ENCODE assay signal across 1 cellular context in the genomic region with DNA sequence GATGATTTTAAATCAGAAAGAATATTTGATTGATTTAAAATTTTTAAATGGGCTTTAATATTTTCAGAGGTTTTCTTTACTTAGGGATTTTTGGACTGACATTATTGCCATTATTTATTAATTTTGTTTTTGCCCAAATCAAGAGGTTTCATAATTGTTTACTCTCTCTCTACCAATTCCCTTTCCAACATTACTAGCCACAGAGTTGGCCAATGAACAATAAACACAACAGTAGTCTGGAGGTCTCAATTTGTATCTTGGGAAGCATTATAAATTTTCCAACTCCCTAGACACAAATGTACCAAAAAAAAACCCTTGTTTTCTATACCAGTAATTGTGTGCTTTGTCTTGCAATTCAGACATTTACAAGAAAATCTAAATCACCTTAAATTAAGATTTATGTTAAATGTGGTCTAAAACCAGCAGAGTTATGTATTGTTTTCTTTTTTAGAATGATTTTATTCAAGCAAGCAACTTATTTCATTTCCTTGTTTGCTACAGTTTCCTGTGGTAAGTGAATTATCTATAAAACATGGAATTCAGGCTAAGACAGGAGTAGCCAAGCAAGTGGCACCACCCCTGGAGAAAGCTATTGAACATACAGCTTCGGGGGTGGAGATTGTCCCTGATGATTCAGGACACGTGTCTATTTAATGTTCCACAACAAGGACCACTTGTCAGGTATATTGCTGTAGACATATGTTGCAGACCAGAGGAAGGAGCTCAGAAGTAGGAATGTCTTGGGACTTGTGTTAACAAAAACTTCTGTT.
TF ChIP-seq lines count a peak whose summit lies in the region.

No MANE protein-coding gene starts in this region.

TF ChIP-seq in GM23338, 12 proteins besides CTCF, POLR2A, EP300 and RAD21:
- TF ChIP-seq EZH2phosphoT487 (IDR thresholded peaks at IDR 0.05; ENCODE audit: unreplicated experiment) (no peak), CREB1 (CRISPR knock-in tag; IDR thresholded peaks at IDR 0.05; ENCODE audit: low read depth) (no peak), STAT1 (IDR thresholded peaks at IDR 0.05; ENCODE audit: unreplicated experiment) (no peak)
- TF ChIP-seq, protein P1, sequence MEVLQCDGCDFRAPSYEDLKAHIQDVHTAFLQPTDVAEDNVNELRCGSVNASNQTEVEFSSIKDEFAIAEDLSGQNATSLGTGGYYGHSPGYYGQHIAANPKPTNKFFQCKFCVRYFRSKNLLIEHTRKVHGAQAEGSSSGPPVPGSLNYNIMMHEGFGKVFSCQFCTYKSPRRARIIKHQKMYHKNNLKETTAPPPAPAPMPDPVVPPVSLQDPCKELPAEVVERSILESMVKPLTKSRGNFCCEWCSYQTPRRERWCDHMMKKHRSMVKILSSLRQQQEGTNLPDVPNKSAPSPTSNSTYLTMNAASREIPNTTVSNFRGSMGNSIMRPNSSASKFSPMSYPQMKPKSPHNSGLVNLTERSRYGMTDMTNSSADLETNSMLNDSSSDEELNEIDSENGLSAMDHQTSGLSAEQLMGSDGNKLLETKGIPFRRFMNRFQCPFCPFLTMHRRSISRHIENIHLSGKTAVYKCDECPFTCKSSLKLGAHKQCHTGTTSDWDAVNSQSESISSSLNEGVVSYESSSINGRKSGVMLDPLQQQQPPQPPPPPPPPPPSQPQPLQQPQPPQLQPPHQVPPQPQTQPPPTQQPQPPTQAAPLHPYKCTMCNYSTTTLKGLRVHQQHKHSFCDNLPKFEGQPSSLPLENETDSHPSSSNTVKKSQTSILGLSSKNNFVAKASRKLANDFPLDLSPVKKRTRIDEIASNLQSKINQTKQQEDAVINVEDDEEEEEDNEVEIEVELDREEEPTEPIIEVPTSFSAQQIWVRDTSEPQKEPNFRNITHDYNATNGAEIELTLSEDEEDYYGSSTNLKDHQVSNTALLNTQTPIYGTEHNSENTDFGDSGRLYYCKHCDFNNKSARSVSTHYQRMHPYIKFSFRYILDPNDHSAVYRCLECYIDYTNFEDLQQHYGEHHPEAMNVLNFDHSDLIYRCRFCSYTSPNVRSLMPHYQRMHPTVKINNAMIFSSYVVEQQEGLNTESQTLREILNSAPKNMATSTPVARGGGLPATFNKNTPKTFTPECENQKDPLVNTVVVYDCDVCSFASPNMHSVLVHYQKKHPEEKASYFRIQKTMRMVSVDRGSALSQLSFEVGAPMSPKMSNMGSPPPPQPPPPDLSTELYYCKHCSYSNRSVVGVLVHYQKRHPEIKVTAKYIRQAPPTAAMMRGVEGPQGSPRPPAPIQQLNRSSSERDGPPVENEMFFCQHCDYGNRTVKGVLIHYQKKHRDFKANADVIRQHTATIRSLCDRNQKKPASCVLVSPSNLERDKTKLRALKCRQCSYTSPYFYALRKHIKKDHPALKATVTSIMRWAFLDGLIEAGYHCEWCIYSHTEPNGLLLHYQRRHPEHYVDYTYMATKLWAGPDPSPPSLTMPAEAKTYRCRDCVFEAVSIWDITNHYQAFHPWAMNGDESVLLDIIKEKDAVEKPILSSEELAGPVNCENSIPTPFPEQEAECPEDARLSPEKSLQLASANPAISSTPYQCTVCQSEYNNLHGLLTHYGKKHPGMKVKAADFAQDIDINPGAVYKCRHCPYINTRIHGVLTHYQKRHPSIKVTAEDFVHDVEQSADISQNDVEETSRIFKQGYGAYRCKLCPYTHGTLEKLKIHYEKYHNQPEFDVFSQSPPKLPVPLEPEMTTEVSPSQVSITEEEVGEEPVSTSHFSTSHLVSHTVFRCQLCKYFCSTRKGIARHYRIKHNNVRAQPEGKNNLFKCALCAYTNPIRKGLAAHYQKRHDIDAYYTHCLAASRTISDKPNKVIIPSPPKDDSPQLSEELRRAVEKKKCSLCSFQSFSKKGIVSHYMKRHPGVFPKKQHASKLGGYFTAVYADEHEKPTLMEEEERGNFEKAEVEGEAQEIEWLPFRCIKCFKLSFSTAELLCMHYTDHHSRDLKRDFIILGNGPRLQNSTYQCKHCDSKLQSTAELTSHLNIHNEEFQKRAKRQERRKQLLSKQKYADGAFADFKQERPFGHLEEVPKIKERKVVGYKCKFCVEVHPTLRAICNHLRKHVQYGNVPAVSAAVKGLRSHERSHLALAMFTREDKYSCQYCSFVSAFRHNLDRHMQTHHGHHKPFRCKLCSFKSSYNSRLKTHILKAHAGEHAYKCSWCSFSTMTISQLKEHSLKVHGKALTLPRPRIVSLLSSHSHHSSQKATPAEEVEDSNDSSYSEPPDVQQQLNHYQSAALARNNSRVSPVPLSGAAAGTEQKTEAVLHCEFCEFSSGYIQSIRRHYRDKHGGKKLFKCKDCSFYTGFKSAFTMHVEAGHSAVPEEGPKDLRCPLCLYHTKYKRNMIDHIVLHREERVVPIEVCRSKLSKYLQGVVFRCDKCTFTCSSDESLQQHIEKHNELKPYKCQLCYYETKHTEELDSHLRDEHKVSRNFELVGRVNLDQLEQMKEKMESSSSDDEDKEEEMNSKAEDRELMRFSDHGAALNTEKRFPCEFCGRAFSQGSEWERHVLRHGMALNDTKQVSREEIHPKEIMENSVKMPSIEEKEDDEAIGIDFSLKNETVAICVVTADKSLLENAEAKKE (CRISPR knock-in tag; IDR thresholded peaks at IDR 0.05): no peak
- TF ChIP-seq, protein P2, sequence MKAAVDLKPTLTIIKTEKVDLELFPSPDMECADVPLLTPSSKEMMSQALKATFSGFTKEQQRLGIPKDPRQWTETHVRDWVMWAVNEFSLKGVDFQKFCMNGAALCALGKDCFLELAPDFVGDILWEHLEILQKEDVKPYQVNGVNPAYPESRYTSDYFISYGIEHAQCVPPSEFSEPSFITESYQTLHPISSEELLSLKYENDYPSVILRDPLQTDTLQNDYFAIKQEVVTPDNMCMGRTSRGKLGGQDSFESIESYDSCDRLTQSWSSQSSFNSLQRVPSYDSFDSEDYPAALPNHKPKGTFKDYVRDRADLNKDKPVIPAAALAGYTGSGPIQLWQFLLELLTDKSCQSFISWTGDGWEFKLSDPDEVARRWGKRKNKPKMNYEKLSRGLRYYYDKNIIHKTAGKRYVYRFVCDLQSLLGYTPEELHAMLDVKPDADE (IDR thresholded peaks at IDR 0.05): no peak
TF ChIP-seq in GM23338: peak in this region for 0.
